Comparison of ENCODE assay signal across 8 cellular contexts in the genomic region with DNA sequence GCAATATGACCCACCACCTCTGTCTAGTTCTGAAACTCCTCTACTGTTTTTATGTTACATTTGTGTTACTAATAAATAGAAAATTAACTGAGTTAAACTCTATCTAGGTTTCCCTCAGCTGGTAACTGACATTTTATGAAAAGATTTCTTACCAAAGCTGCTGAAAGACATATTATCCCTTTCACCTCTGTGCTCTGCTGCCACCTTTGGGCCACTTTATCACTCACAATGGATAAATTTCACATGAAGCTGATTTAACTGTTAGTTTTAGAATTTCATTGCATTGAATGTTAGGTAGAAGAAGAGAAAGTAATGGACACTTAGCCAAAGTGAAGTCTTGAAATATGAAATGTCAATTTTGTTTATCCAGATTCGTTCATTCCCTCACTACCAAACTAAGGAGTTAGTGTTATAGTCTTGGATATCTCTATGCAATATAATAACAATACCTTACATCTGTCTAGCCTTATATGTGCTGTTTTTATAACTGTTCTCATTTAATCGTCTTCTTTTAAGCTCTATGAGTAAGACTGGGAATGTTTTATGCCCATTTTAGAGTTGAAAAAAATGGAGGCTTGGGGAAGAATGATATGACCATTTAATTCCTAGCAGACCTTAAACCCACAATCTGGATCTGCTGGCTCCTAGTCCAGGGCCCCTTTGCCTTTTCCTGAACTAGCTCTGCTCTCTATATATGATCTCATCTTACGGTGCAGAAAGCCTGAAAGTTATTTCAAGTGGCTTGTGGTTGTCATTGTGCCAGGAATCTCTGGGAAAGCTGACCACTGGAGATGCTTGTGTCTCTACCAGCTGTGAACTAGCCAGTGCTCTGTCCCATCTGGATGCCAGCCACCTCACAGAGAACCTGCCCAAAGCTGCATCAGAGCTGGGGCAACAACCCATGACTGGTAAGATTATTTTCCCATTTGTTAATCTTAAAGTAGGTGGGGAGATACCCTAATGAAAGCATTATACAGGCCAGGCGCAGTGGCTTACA.
DNase-seq lines count a peak whose midpoint lies in the region; ATAC-seq and TF ChIP-seq lines count a peak whose summit lies in the region.

No MANE protein-coding gene starts in this region.

- H3K4me1 ChIP-seq in HEK293 (ENCODE audit: control insufficient read depth, insufficient read depth, low read length) (no peaks in the 10 kb centered on the region), sigmoid colon (peaks cover 0 to 10% (median 0%) of the 10 kb centered on the region in 4 donors)

- TF ChIP-seq POLR2A in sigmoid colon (IDR thresholded peaks at IDR 0.05), result no peak

- no peaks in the 10 kb centered on the region for H3K4me1 Mint-ChIP-seq in activated T-cell treated with anti-CD3 and anti-CD28 coated beads, Interleukin-2, amount 50 U/mL, for 4 hours (ENCODE audit: low read depth)

- H3K27ac ChIP-seq in HEK293 (ENCODE audit: extremely low read depth, low read depth, low read length), result no peak overlapping the region
- no peak overlapping the region for H3K27ac ChIP-seq in sigmoid colon

- 41 to 51% methylated on average over 4 of the region's 4 CpGs for WGBS in sigmoid colon, 2 donors

- no peaks in the 10 kb centered on the region for H3K27me3 Mint-ChIP-seq in activated T-cell treated with anti-CD3 and anti-CD28 coated beads, Interleukin-2, amount 50 U/mL, for 4 hours (ENCODE audit: low read depth)

- H3K4me3 ChIP-seq in HEK293 (ENCODE audit: low read depth, low read length) (no peak overlapping the region), sigmoid colon (no peak overlapping the region)

- intact Hi-C loops in Right ventricle myocardium superior (cut with DNase I), result loop anchor here (5.0 kb wide), 1 partner anchor 250 kb away; no protein-coding TSS in a partner anchor
- intact Hi-C loops in sigmoid colon (cut with DNase I), result loop anchor here (2.0 to 10.0 kb wide), 4 partner anchors 152 to 495 kb away; no protein-coding TSS in a partner anchor

- H3K9me3 ChIP-seq in HEK293 (ENCODE audit: control insufficient read depth, insufficient read depth, low read depth, low read length), result no peaks in the 10 kb centered on the region
- H3K9me3 ChIP-seq in sigmoid colon, result no peaks in the 10 kb centered on the region

- H3K9me3 Mint-ChIP-seq in activated T-cell treated with anti-CD3 and anti-CD28 coated beads, Interleukin-2, amount 50 U/mL, for 4 hours, result no peaks in the 10 kb centered on the region

- POLR2A ChIA-PET in HEK293 (lab: Yijun Ruan, JAX), result no interaction called here

- no peaks in the 10 kb centered on the region for H3K27me3 ChIP-seq in sigmoid colon

- H3K4me3 Mint-ChIP-seq in activated T-cell treated with anti-CD3 and anti-CD28 coated beads, Interleukin-2, amount 50 U/mL, for 4 hours, result no peak overlapping the region

- peak; percentile 16 for DNase-seq in DMS53 treated with DMSO at 0.1 percent for 48 hours (lab: John Stamatoyannopoulos, UW; ENCODE audit: unreplicated experiment)
- peak; percentile 51 for DNase-seq in NCI-H460 (ENCODE audit: extremely low read depth, low read depth)
- DNase-seq in activated T-cell treated with anti-CD3 and anti-CD28 coated beads, Interleukin-2, amount 50 U/mL, for 4 hours, result peak; percentile 24
- DNase-seq in Right ventricle myocardium superior, result peak; percentile 67
- no peak for DNase-seq in sigmoid colon

- no peak for TF ChIP-seq EP300 in sigmoid colon (IDR thresholded peaks at IDR 0.05)

- H3K36me3 ChIP-seq in HEK293 (ENCODE audit: control insufficient read depth in 2 of 2, insufficient read depth in 1 of 2, low read length in 2 of 2) (no peaks in the 10 kb centered on the region; a peak in 1 of 3 replicates), sigmoid colon (no peaks in the 10 kb centered on the region)

- CTCF ChIA-PET in HEK293 (lab: Yijun Ruan, JAX), result interaction anchor here (0.6 to 6.6 kb wide), 55 partner anchors 9 to 1341 kb away, joined by 3 to 119 read pairs (median 4); no protein-coding TSS in a partner anchor

- ATAC-seq in activated T-cell treated with anti-CD3 and anti-CD28 coated beads, Interleukin-2, amount 50 U/mL, for 4 hours, result no peak
- ATAC-seq in Right ventricle myocardium superior (ENCODE audit: poor library complexity), result peak; percentile 89
- no peak for ATAC-seq in HG02981 (IDR thresholded peaks at IDR 0.05; ENCODE audit: unreplicated experiment)
- ATAC-seq in GM18498 (IDR thresholded peaks at IDR 0.05; ENCODE audit: unreplicated experiment), result no peak

- TF ChIP-seq CTCF in HEK293 (tag by site-specific recombination; IDR thresholded peaks at IDR 0.05), result peak; percentile 61
- TF ChIP-seq CTCF in sigmoid colon (IDR thresholded peaks at IDR 0.05), result peak; percentile 60 to 77 (median 62)

- no peaks in the 10 kb centered on the region for H3K36me3 Mint-ChIP-seq in activated T-cell treated with anti-CD3 and anti-CD28 coated beads, Interleukin-2, amount 50 U/mL, for 4 hours (ENCODE audit: insufficient read depth)

TF ChIP-seq in HEK293, 187 proteins besides CTCF, POLR2A, EP300 and RAD21:
- TF ChIP-seq IKZF3 (tag by site-specific recombination; IDR thresholded peaks at IDR 0.05), result no peak
- TF ChIP-seq, protein P1, sequence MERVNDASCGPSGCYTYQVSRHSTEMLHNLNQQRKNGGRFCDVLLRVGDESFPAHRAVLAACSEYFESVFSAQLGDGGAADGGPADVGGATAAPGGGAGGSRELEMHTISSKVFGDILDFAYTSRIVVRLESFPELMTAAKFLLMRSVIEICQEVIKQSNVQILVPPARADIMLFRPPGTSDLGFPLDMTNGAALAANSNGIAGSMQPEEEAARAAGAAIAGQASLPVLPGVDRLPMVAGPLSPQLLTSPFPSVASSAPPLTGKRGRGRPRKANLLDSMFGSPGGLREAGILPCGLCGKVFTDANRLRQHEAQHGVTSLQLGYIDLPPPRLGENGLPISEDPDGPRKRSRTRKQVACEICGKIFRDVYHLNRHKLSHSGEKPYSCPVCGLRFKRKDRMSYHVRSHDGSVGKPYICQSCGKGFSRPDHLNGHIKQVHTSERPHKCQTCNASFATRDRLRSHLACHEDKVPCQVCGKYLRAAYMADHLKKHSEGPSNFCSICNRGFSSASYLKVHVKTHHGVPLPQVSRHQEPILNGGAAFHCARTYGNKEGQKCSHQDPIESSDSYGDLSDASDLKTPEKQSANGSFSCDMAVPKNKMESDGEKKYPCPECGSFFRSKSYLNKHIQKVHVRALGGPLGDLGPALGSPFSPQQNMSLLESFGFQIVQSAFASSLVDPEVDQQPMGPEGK (tag by site-specific recombination; IDR thresholded peaks at IDR 0.05), result no peak
- peak; percentile 87 for TF ChIP-seq ZNF654 (tag by site-specific recombination; IDR thresholded peaks at IDR 0.05; ENCODE audit: low read depth)
- TF ChIP-seq ZNF2 (tag by site-specific recombination; IDR thresholded peaks at IDR 0.05), result peak; percentile 88; the same call in 1 of the 2 replicates
- TF ChIP-seq PRDM1 (tag by site-specific recombination; IDR thresholded peaks at IDR 0.05), result peak; percentile 85
- TF ChIP-seq ZNF645 (tag by site-specific recombination; IDR thresholded peaks at IDR 0.05), result no peak
- no peak for TF ChIP-seq ZNF140 (tag by site-specific recombination; IDR thresholded peaks at IDR 0.05)
- peak; percentile 50; the same call in 1 of the 2 replicates for TF ChIP-seq ZNF660 (tag by site-specific recombination; IDR thresholded peaks at IDR 0.05)
- no peak for TF ChIP-seq ZNF341 (tag by site-specific recombination; IDR thresholded peaks at IDR 0.05; ENCODE audit: low read depth)
